In genomic region chr19:50565984-50566903, GRCh38 we compare ENCODE assay signal across 8 cellular contexts. TPM values are rescaled to one million over a fixed set of nuclear protein-coding genes. Genes with fewer than 3 reads are reported as not detected.
DNase-seq lines count a peak whose midpoint lies in the region; ATAC-seq, FAIRE-seq and TF ChIP-seq lines count a peak whose summit lies in the region.

No MANE protein-coding gene starts in this region.

- H3K4me1 ChIP-seq in HUES6 (ENCODE audit: control insufficient read depth, insufficient read depth, low read length) (peaks cover 11% of the 10 kb centered on the region), osteoblast (ENCODE audit: insufficient read depth, low read length) (no peaks in the 10 kb centered on the region), BE2C (no peaks in the 10 kb centered on the region)

- no peaks in the 10 kb centered on the region for H3K79me2 ChIP-seq in osteoblast (ENCODE audit: insufficient read depth, low read length)

- H2AFZ ChIP-seq in osteoblast (ENCODE audit: low read length) = no peak overlapping the region

- H4K20me1 ChIP-seq in osteoblast (ENCODE audit: insufficient read depth, low read length) = no peaks in the 10 kb centered on the region

- H3K27ac ChIP-seq in HUES6 (ENCODE audit: low read depth, low read length) (no peak overlapping the region), osteoblast (ENCODE audit: low read depth, low read length) (no peak overlapping the region)

- DNase-seq in COLO668 (lab: John Stamatoyannopoulos, UW; ENCODE audit: unreplicated experiment) = peak; percentile 22
- peak; percentile 60 for DNase-seq in ecto neural progenitor cell (ENCODE audit: low spot score)
- peak; percentile 69 for DNase-seq in osteoblast (ENCODE audit: insufficient read length, low spot score, missing footprints)
- DNase-seq in D721Med (ENCODE audit: insufficient read length, low spot score) = no peak
- DNase-seq in BE2C = no peak

- no peak for FAIRE-seq in D721Med (lab: Jason Lieb, UNC)

- H3K4me3 ChIP-seq in HUES6 (ENCODE audit: low read depth, low read length) = peak overlapping the region; percentile 53
- H3K4me3 ChIP-seq in osteoblast (ENCODE audit: insufficient read depth, low read length) = no peak overlapping the region
- H3K4me3 ChIP-seq in BE2C (ENCODE audit: low read depth, low read length) = no peak overlapping the region

- no peak overlapping the region for H3K9ac ChIP-seq in HUES6 (ENCODE audit: low read length)

- ATAC-seq in HG03378 (IDR thresholded peaks at IDR 0.05; ENCODE audit: unreplicated experiment) = no peak
- no peak for ATAC-seq in GM18517 (IDR thresholded peaks at IDR 0.05; ENCODE audit: unreplicated experiment)

- no peak overlapping the region for H3K4me2 ChIP-seq in osteoblast (ENCODE audit: insufficient read depth, low read length)

- H3K9me3 ChIP-seq in HUES6 (ENCODE audit: control insufficient read depth, insufficient read depth, low read depth, low read length) (no peaks in the 10 kb centered on the region), osteoblast (ENCODE audit: low read depth, low read length) (no peaks in the 10 kb centered on the region), BE2C (no peaks in the 10 kb centered on the region)

- H3K27me3 ChIP-seq in HUES6 (ENCODE audit: control insufficient read depth, insufficient read depth, low read length) (peaks cover 73% of the 10 kb centered on the region), osteoblast (ENCODE audit: insufficient read depth, low read length) (peaks cover 19% of the 10 kb centered on the region), BE2C (peaks cover 54% of the 10 kb centered on the region)

- TF ChIP-seq CTCF in osteoblast (IDR thresholded peaks at IDR 0.05; ENCODE audit: extremely low read depth, low read depth, low read length) (no peak), D721Med (IDR thresholded peaks at IDR 0.05; ENCODE audit: insufficient read depth, missing control alignments) (no peak), BE2C (IDR thresholded peaks at IDR 0.05; ENCODE audit: low read depth, low read length) (no peak)

- no peaks in the 10 kb centered on the region for H3K36me3 ChIP-seq in HUES6 (ENCODE audit: control insufficient read depth, insufficient read depth, low read length)
- H3K36me3 ChIP-seq in osteoblast (ENCODE audit: insufficient read depth, low read length) = no peaks in the 10 kb centered on the region
- no peaks in the 10 kb centered on the region for H3K36me3 ChIP-seq in BE2C

RNA-seq across cellular contexts. Expression of gene LRRC4B, which starts 2.0 kb away (rescaled TPM):
- not detected in 2 replicates for total RNA-seq in osteoblast
- 7.9 TPM for polyA plus RNA-seq in BE2C (2012; ENCODE audit: insufficient read depth, insufficient read length, low read depth)

RNA-seq across cellular contexts. Expression of gene ASPDH, which starts 52.5 kb away (rescaled TPM):
- total RNA-seq in osteoblast = not detected in 2 replicates
- 13.9 TPM for polyA plus RNA-seq in BE2C (2012; ENCODE audit: insufficient read depth, insufficient read length, low read depth)

RNA-seq across cellular contexts. Expression of gene JOSD2, which starts 55.3 kb away (rescaled TPM):
- 19.4 and 22.8 TPM in 2 replicates for total RNA-seq in osteoblast
- 38.6 TPM for polyA plus RNA-seq in BE2C (2012; ENCODE audit: insufficient read depth, insufficient read length, low read depth)

Comparison
In these comparisons a context has a peak if more than half of its experiments do, and no peak if none do; other contexts are left out.
1. DNase-seq: peak in COLO668 (single experiment), ecto neural progenitor cell (single experiment) and osteoblast (single experiment); none in D721Med (single experiment) and BE2C (single experiment).